In the genomic region with DNA sequence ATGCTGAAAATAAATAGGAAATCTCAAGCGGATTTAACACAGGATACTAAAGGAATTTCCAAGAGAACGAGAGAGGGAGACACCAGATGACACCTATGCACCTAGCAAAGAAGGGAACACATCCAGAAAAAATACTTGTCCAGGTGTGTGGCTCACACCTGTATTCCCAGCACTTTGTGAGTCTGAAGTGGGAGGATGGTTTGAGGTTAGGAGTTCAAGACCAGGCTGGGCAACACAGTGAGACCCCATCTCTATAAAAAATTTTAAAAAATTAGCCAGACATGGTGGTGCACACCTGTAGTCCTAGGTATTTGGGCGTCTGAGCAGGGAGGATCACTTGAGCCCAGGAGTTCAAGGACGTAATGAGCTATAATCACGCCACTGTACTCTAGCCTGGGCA, we compare ENCODE assay signal across 24 cellular contexts. TPM values are rescaled to one million over a fixed set of nuclear protein-coding genes. Genes with fewer than 3 reads are reported as not detected.
A peak's percentile ranks its signal among the peaks of the same experiment; 100 is the strongest.
DNase-seq lines count a peak whose midpoint lies in the region; ATAC-seq, FAIRE-seq and TF ChIP-seq lines count a peak whose summit lies in the region.
"Had no signal": no experiment of that assay in that cellular context is flagged by ENCODE, and none has a peak within 500 bp of the region (broad histone marks: within the 10 kb centered on the region; RNA-seq: fewer than 3 reads in every experiment).

No MANE protein-coding gene starts in this region.

- ATAC-seq in T-helper 17 cell (no peak), K562 (no peak), mucosa of descending colon (no peak)
- ATAC-seq in natural killer cell treated with Interleukin-12 subunit alpha and Interleukin-12 subunit beta and Interleukin-15 and Interleukin-18, amount 100 ng/mL, for 72 hours = no peak
- ATAC-seq: GM12878 had no signal

- no peaks in the 10 kb centered on the region for H3K9me3 ChIP-seq in HEK293 (ENCODE audit: control insufficient read depth, insufficient read depth, low read depth, low read length)
- no peaks in the 10 kb centered on the region for H3K9me3 ChIP-seq in T-helper 17 cell (ENCODE audit: control insufficient read depth, low read length, poor library complexity, severe bottlenecking)
- no peaks in the 10 kb centered on the region for H3K9me3 ChIP-seq in K562 (replicated peaks; ENCODE audit: control insufficient read depth, insufficient read depth, low read depth, low read length)
- H3K9me3 ChIP-seq in mucosa of descending colon = no peaks in the 10 kb centered on the region
- H3K9me3 ChIP-seq in CD4-positive, alpha-beta memory T cell (ENCODE audit: control insufficient read depth in 1 of 2, low read length in 2 of 2) = no peaks in the 10 kb centered on the region
- H3K9me3 ChIP-seq: BLaER1 treated with 17β-estradiol and CSF1 and Interleukin-3, amounts not matched to agents 10 nM and 100 nM had no signal

- H3K9me1 ChIP-seq in K562 (ENCODE audit: control insufficient read depth, insufficient read depth, low read length) = no peaks in the 10 kb centered on the region

- TF ChIP-seq RAD21 in K562 (CRISPR knock-in tag; conservative IDR thresholded peaks at IDR 0.05 in 1 of 2, IDR thresholded peaks at IDR 0.05 in 1 of 2) = no peak

- in situ Hi-C loops in K562 (cut with MboI) = no loop called here

- peaks cover 17 to 28% of the 10 kb centered on the region in 2 experiments for H3K27me3 ChIP-seq in K562 (ENCODE audit: control insufficient read depth in 2 of 2, insufficient read depth in 2 of 2, low read length in 2 of 2)
- H3K27me3 ChIP-seq in CD4-positive, alpha-beta memory T cell (ENCODE audit: insufficient read depth, low read length) = no peaks in the 10 kb centered on the region
- H3K27me3 ChIP-seq: BLaER1 treated with 17β-estradiol and CSF1 and Interleukin-3, amounts not matched to agents 10 nM and 100 nM had no signal

- POLR2A ChIA-PET in HEK293 (lab: Yijun Ruan, JAX) = no interaction called here
- POLR2A ChIA-PET in K562 (lab: Yijun Ruan, JAX) = interaction anchor here (0.6 to 1.9 kb wide), 3 partner anchors 8 to 792 kb away, joined by 3 to 6 read pairs (median 6); no protein-coding TSS in a partner anchor
- POLR2A ChIA-PET in CD4-positive, alpha-beta memory T cell (lab: Charles Lee; ENCODE audit: partially characterized antibody) = no interaction called here

- H3K4me2 ChIP-seq in K562 (ENCODE audit: insufficient read depth, low read length) = no peak overlapping the region
- H3K4me2 ChIP-seq: BLaER1 treated with 17β-estradiol and CSF1 and Interleukin-3, amounts not matched to agents 10 nM and 100 nM had no signal

- no peaks in the 10 kb centered on the region for H3K4me1 Mint-ChIP-seq in T-helper 17 cell
- no peaks in the 10 kb centered on the region for H3K4me1 Mint-ChIP-seq in natural killer cell treated with Interleukin-12 subunit alpha and Interleukin-12 subunit beta and Interleukin-15 and Interleukin-18, amount 100 ng/mL, for 72 hours (ENCODE audit: low read depth in 2 of 2)
- peaks cover 0 to 5% (median 0%) of the 10 kb centered on the region in 4 donors for H3K4me1 Mint-ChIP-seq in CD4-positive, alpha-beta memory T cell

- intact Hi-C loops in K562 (cut with micrococcal nuclease) = no loop called here
- intact Hi-C loops in mucosa of descending colon (cut with DNase I, micrococcal nuclease) = no loop called here
- intact Hi-C loops in CD4-positive, alpha-beta memory T cell (cut with micrococcal nuclease) = no loop called here

- H4K20me1 ChIP-seq in K562 (replicated peaks; ENCODE audit: control insufficient read depth, insufficient read depth, low read length) = no peaks in the 10 kb centered on the region
- H4K20me1 ChIP-seq: BLaER1 treated with 17β-estradiol and CSF1 and Interleukin-3, amounts not matched to agents 10 nM and 100 nM had no signal

- TF ChIP-seq CTCF in HEK293 (tag by site-specific recombination; IDR thresholded peaks at IDR 0.05) (no peak), K562 (IDR thresholded peaks at IDR 0.05 in 2 of 3, conservative IDR thresholded peaks at IDR 0.05 in 1 of 3; ENCODE audit: insufficient read depth in 2 of 3, low read depth in 1 of 3, low read length in 3 of 3) (no peak), mucosa of descending colon (IDR thresholded peaks at IDR 0.05) (no peak)

- CTCF ChIA-PET in HEK293 (lab: Yijun Ruan, JAX) = no interaction called here
- CTCF ChIA-PET in K562 (lab: Yijun Ruan, JAX; ENCODE audit: low intra/inter-chr PET ratio) = no interaction called here
- CTCF ChIA-PET in CD4-positive, alpha-beta memory T cell (lab: Charles Lee; ENCODE audit: partially characterized antibody) = interaction anchor here (0.6 kb wide), 1 partner anchor 14 kb away, joined by 3 read pairs; no protein-coding TSS in a partner anchor

- H3K4me3 ChIP-seq in HEK293 (ENCODE audit: low read depth, low read length) = no peak overlapping the region
- no peak overlapping the region for H3K4me3 ChIP-seq in K562
- no peak overlapping the region for H3K4me3 ChIP-seq in mucosa of descending colon
- no peak overlapping the region for H3K4me3 ChIP-seq in CD4-positive, alpha-beta memory T cell (ENCODE audit: low read length in 2 of 2)
- H3K4me3 ChIP-seq: BLaER1 treated with 17β-estradiol and CSF1 and Interleukin-3, amounts not matched to agents 10 nM and 100 nM; GM12878 had no signal

- H3K27ac Mint-ChIP-seq in T-helper 17 cell = peak overlapping the region; percentile 19
- no peak overlapping the region for H3K27ac Mint-ChIP-seq in natural killer cell treated with Interleukin-12 subunit alpha and Interleukin-12 subunit beta and Interleukin-15 and Interleukin-18, amount 100 ng/mL, for 72 hours
- H3K27ac Mint-ChIP-seq in CD4-positive, alpha-beta memory T cell = no peak overlapping the region
- H3K27ac Mint-ChIP-seq: CD4-positive, alpha-beta T cell had no signal

- H3K27ac ChIP-seq in HEK293 (ENCODE audit: extremely low read depth, low read depth, low read length) (no peak overlapping the region), K562 (ENCODE audit: extremely low read depth, low read depth, low read length) (no peak overlapping the region)
- H3K27ac ChIP-seq in CD4-positive, alpha-beta memory T cell (ENCODE audit: low read depth, low read length) = no peak overlapping the region
- H3K27ac ChIP-seq: BLaER1 treated with 17β-estradiol and CSF1 and Interleukin-3, amounts not matched to agents 10 nM and 100 nM; C4-2B had no signal

- TF ChIP-seq POLR2A in K562 (conservative IDR thresholded peaks at IDR 0.05) = no peak

- peaks cover 49% of the 10 kb centered on the region for H3K27me3 Mint-ChIP-seq in T-helper 17 cell
- H3K27me3 Mint-ChIP-seq in natural killer cell treated with Interleukin-12 subunit alpha and Interleukin-12 subunit beta and Interleukin-15 and Interleukin-18, amount 100 ng/mL, for 72 hours = peaks cover 13 to 15% of the 10 kb centered on the region in 2 donors
- H3K27me3 Mint-ChIP-seq in CD4-positive, alpha-beta memory T cell = peaks cover 12 to 21% of the 10 kb centered on the region in 2 donors

- H3K4me1 ChIP-seq in HEK293 (ENCODE audit: control insufficient read depth, insufficient read depth, low read length) (no peaks in the 10 kb centered on the region), K562 (replicated peaks in 1 of 2; ENCODE audit: control insufficient read depth in 2 of 2, insufficient read depth in 2 of 2, low read length in 2 of 2) (peaks cover 0 to 4% of the 10 kb centered on the region in 2 experiments; a peak in 1 of 5 replicates), mucosa of descending colon (ENCODE audit: low read depth) (no peaks in the 10 kb centered on the region)
- H3K4me1 ChIP-seq in CD4-positive, alpha-beta memory T cell (ENCODE audit: insufficient read depth, low read length) = no peaks in the 10 kb centered on the region

- H3K4me3 Mint-ChIP-seq in T-helper 17 cell = no peak overlapping the region
- no peak overlapping the region for H3K4me3 Mint-ChIP-seq in natural killer cell treated with Interleukin-12 subunit alpha and Interleukin-12 subunit beta and Interleukin-15 and Interleukin-18, amount 100 ng/mL, for 72 hours
- H3K4me3 Mint-ChIP-seq in CD4-positive, alpha-beta memory T cell = no peak overlapping the region
- H3K4me3 Mint-ChIP-seq: CD4-positive, alpha-beta T cell; CD8-positive, alpha-beta memory T cell had no signal

- WGBS in K562 (ENCODE audit: insufficient coverage, low coverage, missing lambda C conversion rate) = 3% methylated on average over 5 of the region's 5 CpGs

- no peaks in the 10 kb centered on the region for H3K9me3 Mint-ChIP-seq in natural killer cell treated with Interleukin-12 subunit alpha and Interleukin-12 subunit beta and Interleukin-15 and Interleukin-18, amount 100 ng/mL, for 72 hours
- no peaks in the 10 kb centered on the region for H3K9me3 Mint-ChIP-seq in CD4-positive, alpha-beta memory T cell
- H3K9me3 Mint-ChIP-seq: CD4-positive, alpha-beta T cell; CD8-positive, alpha-beta memory T cell had no signal

- no peak overlapping the region for H3K9ac ChIP-seq in K562 (ENCODE audit: insufficient read depth in 1 of 2, low read depth in 2 of 2, low read length in 2 of 2)
- H3K9ac ChIP-seq: BLaER1 treated with 17β-estradiol and CSF1 and Interleukin-3, amounts not matched to agents 10 nM and 100 nM had no signal

- no peaks in the 10 kb centered on the region for H3K36me3 ChIP-seq in HEK293 (ENCODE audit: control insufficient read depth in 2 of 2, insufficient read depth in 1 of 2, low read length in 2 of 2)
- no peaks in the 10 kb centered on the region for H3K36me3 ChIP-seq in K562 (ENCODE audit: control insufficient read depth, insufficient read depth, low read length)
- H3K36me3 ChIP-seq in mucosa of descending colon (ENCODE audit: low read depth) = no peaks in the 10 kb centered on the region
- no peaks in the 10 kb centered on the region for H3K36me3 ChIP-seq in CD4-positive, alpha-beta memory T cell (ENCODE audit: insufficient read depth, low read length)
- H3K36me3 ChIP-seq: BLaER1 treated with 17β-estradiol and CSF1 and Interleukin-3, amounts not matched to agents 10 nM and 100 nM had no signal

- no peak overlapping the region for H2AFZ ChIP-seq in K562 (ENCODE audit: low read depth, low read length)

- DNase-seq in T-helper 17 cell = no peak
- no peak for DNase-seq in K562 (ENCODE audit: extremely low read depth in 1 of 4, low spot score in 3 of 4)
- no peak for DNase-seq in mucosa of descending colon
- DNase-seq in natural killer cell treated with Interleukin-12 subunit alpha and Interleukin-12 subunit beta and Interleukin-15 and Interleukin-18, amount 100 ng/mL, for 72 hours (ENCODE audit: low spot score) = no peak
- DNase-seq in CD4-positive, alpha-beta memory T cell = no peak
- DNase-seq: 8988T; ACHN; CD4-positive, alpha-beta T cell; CD8-positive, alpha-beta memory T cell; COR-L47; DMS 273 treated with DMSO at 0.1 percent for 48 hours; DMS153; DMS53; DMS79; DND-41; EL; GDM1 had no signal

- H3K79me2 ChIP-seq in K562 (ENCODE audit: control insufficient read depth, insufficient read depth, low read length) = no peaks in the 10 kb centered on the region

- BruUV-seq in K562 (replicated peaks; lab: Mats Ljungman, UMichigan) = no TSS peak

- TF ChIP-seq EP300 in K562 (IDR thresholded peaks at IDR 0.05; ENCODE audit: low read length) = no peak

- no peak for FAIRE-seq in K562 (lab: Jason Lieb, UNC)
- FAIRE-seq: A204.1, GM12878, GM12892, GM18507 had no signal

- no peaks in the 10 kb centered on the region for H3K36me3 Mint-ChIP-seq in T-helper 17 cell (ENCODE audit: low read depth)
- H3K36me3 Mint-ChIP-seq in natural killer cell treated with Interleukin-12 subunit alpha and Interleukin-12 subunit beta and Interleukin-15 and Interleukin-18, amount 100 ng/mL, for 72 hours = no peaks in the 10 kb centered on the region
- H3K36me3 Mint-ChIP-seq in CD4-positive, alpha-beta memory T cell = no peaks in the 10 kb centered on the region
- H3K36me3 Mint-ChIP-seq: CD8-positive, alpha-beta memory T cell had no signal

RNA-seq across cellular contexts. Expression of a gene that starts 11.2 kb away (rescaled TPM):
- total RNA-seq in T-helper 17 cell = 100 to 1,000 TPM in 1 of 2 donors, 10 to 100 TPM in 1; 81.0 to 135 TPM
- total RNA-seq in K562 (2011; cell fraction: chromatin; rRNA removed; ENCODE audit: low replicate concordance) = 58.2 and 174 TPM in 2 replicates
- 23.0 and 40.7 TPM in 2 replicates for total RNA-seq in K562 (2011; cell fraction: nucleolus; rRNA removed)
- 108 and 223 TPM in 2 replicates for total RNA-seq in K562 (2011; cell fraction: nucleoplasm; rRNA removed)
- total RNA-seq in K562 (2014; rRNA removed) = 61.4 and 67.0 TPM in 2 replicates
- total RNA-seq in K562 (2014; rRNA removed; fragmentation: Illumina TruSeq; extraction: Trizol) = 181 and 229 TPM in 2 replicates
- total RNA-seq in K562 (2015; rRNA removed; fragmentation: Illumina TruSeq; extraction: Trizol) = 136 and 157 TPM in 2 replicates
- total RNA-seq in K562 (2021) = 176 and 192 TPM in 2 replicates
- polyA plus RNA-seq in K562 (2011; rRNA removed) = 103 and 186 TPM in 2 replicates
- polyA plus RNA-seq in K562 (2011; cell fraction: cytosol; rRNA removed) = 14.9 and 28.2 TPM in 2 replicates
- polyA plus RNA-seq in K562 (2011; cell fraction: nucleus; rRNA removed) = 25.5 and 44.4 TPM in 2 replicates
- polyA plus RNA-seq in K562 (2012) = 85.9 and 97.2 TPM in 2 replicates
- polyA plus RNA-seq in K562 (2014; fragmentation: Illumina TruSeq; extraction: Trizol) = 149 and 156 TPM in 2 replicates
- 100 to 1,000 TPM; 352 to 524 TPM for polyA plus RNA-seq in K562 (2014; fragmentation: Nextera tagmentation; extraction: Ambion mirVana)
- 93.3 and 121 TPM in 2 replicates for polyA plus RNA-seq in K562 (2014; rRNA removed)
- polyA minus RNA-seq in K562 (2011; rRNA and poly(A)+ RNA removed) = 174 and 178 TPM in 2 replicates
- 46.7 and 58.6 TPM in 2 replicates for polyA minus RNA-seq in K562 (2011; cell fraction: cytosol; rRNA and poly(A)+ RNA removed)
- 55.1 and 81.4 TPM in 2 replicates for polyA minus RNA-seq in K562 (2011; cell fraction: nucleus; rRNA and poly(A)+ RNA removed)
- total RNA-seq in mucosa of descending colon = 100 to 1,000 TPM; 161 to 303 (median 221) TPM
- total RNA-seq in natural killer cell treated with Interleukin-12 subunit alpha and Interleukin-12 subunit beta and Interleukin-15 and Interleukin-18, amount 100 ng/mL, for 72 hours = 100 to 1,000 TPM in 1 of 2 donors, 10 to 100 TPM in 1; 88.4 to 144 TPM
- 100 to 1,000 TPM; 112 to 116 TPM for total RNA-seq in CD4-positive, alpha-beta memory T cell
- 100 to 1,000 TPM; 170 to 307 TPM for polyA plus RNA-seq in CD4-positive, alpha-beta memory T cell
